ENCODE assay signal across 2 cellular contexts in the genomic region with DNA sequence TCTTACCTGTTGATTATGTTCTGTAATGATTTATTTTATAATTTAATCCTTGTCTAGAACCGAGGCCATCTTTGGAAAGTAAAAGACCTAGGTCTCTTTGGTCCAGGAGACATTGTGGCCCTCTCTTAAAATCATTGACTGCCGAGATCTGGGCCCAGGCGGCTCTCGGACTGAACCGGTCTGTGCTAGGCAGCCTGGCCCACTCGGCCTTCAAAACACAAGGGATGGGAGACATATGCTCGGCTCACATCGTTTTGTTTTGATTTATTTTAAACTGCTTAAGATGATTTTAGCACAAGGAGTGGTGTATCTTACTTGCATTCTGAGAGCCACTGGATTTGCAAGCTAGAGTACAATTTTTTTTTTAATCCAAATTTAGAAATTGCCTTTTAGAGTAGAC.
TF ChIP-seq lines count a peak whose summit lies in the region.

No MANE protein-coding gene starts in this region.

TF ChIP-seq in liver, 16 proteins besides CTCF, POLR2A, EP300 and RAD21:
- TF ChIP-seq JUND (IDR thresholded peaks at IDR 0.05) (no peak), RXRA (IDR thresholded peaks at IDR 0.05) (no peak), EGR1 (IDR thresholded peaks at IDR 0.05; ENCODE audit: low read depth in 2 of 2) (no peak), GABPA (IDR thresholded peaks at IDR 0.05 in 1 of 2, conservative IDR thresholded peaks at IDR 0.05 in 1 of 2) (no peak), HNF4G (IDR thresholded peaks at IDR 0.05) (no peak), NR2F2 (IDR thresholded peaks at IDR 0.05) (no peak), SP1 (IDR thresholded peaks at IDR 0.05) (no peak), ATF3 (IDR thresholded peaks at IDR 0.05) (no peak), HNF4A (conservative IDR thresholded peaks at IDR 0.05) (no peak), YY1 (IDR thresholded peaks at IDR 0.05) (no peak), MAX (IDR thresholded peaks at IDR 0.05) (no peak), FOXA2 (IDR thresholded peaks at IDR 0.05) (no peak)
TF ChIP-seq in liver: peak in this region for 0.

TF ChIP-seq in HepG2, 621 proteins besides CTCF, POLR2A, EP300 and RAD21:
- TF ChIP-seq ZNF160 (CRISPR knock-in tag; IDR thresholded peaks at IDR 0.05) (no peak), ZNF687 (CRISPR knock-in tag; IDR thresholded peaks at IDR 0.05) (no peak)
